8 cellular contexts compared by ENCODE assay signal in genomic region chr2:191677646-191678436, GRCh38. TPM values are rescaled to one million over a fixed set of nuclear protein-coding genes. Genes with fewer than 3 reads are reported as not detected.
DNase-seq lines count a peak whose midpoint lies in the region; ATAC-seq, FAIRE-seq and TF ChIP-seq lines count a peak whose summit lies in the region.

TSS of gene NABP1 (plus strand) at chr2:191678136. CDS start at chr2:191678615, 479 bp downstream.

- 0% methylated on average over 9 to 66 of the region's 66 CpGs for WGBS in endodermal cell (ENCODE audit: insufficient coverage in 1 of 2, insufficient read length in 1 of 2), 2 experiments
- 0 to 1% methylated on average over 22 to 41 of the region's 66 CpGs for WGBS in mesodermal cell (ENCODE audit: insufficient coverage in 2 of 2), 2 experiments

- peaks cover 6% of the 10 kb centered on the region; the same call in 1 of the 2 replicates for H3K79me2 ChIP-seq in OCI-LY1 (ENCODE audit: insufficient read depth, low read length)

- H4K20me1 ChIP-seq in OCI-LY1 (ENCODE audit: insufficient read depth, low read length) = no peaks in the 10 kb centered on the region

- no peak for TF ChIP-seq CTCF in D721Med (IDR thresholded peaks at IDR 0.05; ENCODE audit: insufficient read depth, missing control alignments)
- no peak for TF ChIP-seq CTCF in OCI-LY1 (IDR thresholded peaks at IDR 0.05; ENCODE audit: low read length)
- TF ChIP-seq CTCF in endodermal cell (conservative IDR thresholded peaks at IDR 0.05) = no peak

- H3K27me3 ChIP-seq in OCI-LY1 (ENCODE audit: insufficient read depth, low read length) (no peaks in the 10 kb centered on the region), endodermal cell (ENCODE audit: control insufficient read depth, insufficient read depth, low read length, poor library complexity, severe bottlenecking) (peaks cover 10% of the 10 kb centered on the region)

- peak within 1 kb of the TSS; percentile 96 for H3K4me2 ChIP-seq in OCI-LY1 (ENCODE audit: low read length)

- FAIRE-seq in D721Med (lab: Jason Lieb, UNC) = no peak

- H3K27ac ChIP-seq in OCI-LY1 (ENCODE audit: low read depth, low read length, poor library complexity, severe bottlenecking) = peak within 1 kb of the TSS; percentile 75
- H3K27ac ChIP-seq in endodermal cell (ENCODE audit: low read depth, low read length) = peak within 1 kb of the TSS; percentile 86
- peak within 1 kb of the TSS; percentile 99 for H3K27ac ChIP-seq in mesodermal cell (ENCODE audit: low read depth, low read length, severe bottlenecking)

- no peaks in the 10 kb centered on the region for H3F3A ChIP-seq in OCI-LY1 (ENCODE audit: insufficient read depth, low read length)

- no peaks in the 10 kb centered on the region for H3K9me3 ChIP-seq in OCI-LY1 (ENCODE audit: low read length)
- H3K9me3 ChIP-seq in endodermal cell (ENCODE audit: control insufficient read depth, low read length) = no peaks in the 10 kb centered on the region
- no peaks in the 10 kb centered on the region for H3K9me3 ChIP-seq in mesodermal cell (ENCODE audit: control insufficient read depth, low read length)

- no peaks in the 10 kb centered on the region for H3K9me2 ChIP-seq in OCI-LY1 (ENCODE audit: low read depth, low read length)

- peaks cover 5% of the 10 kb centered on the region for H3K36me3 Mint-ChIP-seq in endodermal cell (ENCODE audit: low read depth)

- H2AFZ ChIP-seq in OCI-LY1 (ENCODE audit: low read length) = no peak within 1 kb of the TSS

- H3K36me3 ChIP-seq in OCI-LY1 (ENCODE audit: insufficient read depth, low read length) (peaks cover 21% of the 10 kb centered on the region), endodermal cell (ENCODE audit: control insufficient read depth, insufficient read depth, low read length) (peaks cover under 1% of the 10 kb centered on the region), mesodermal cell (ENCODE audit: control insufficient read depth, insufficient read depth, low read length) (peaks cover 13% of the 10 kb centered on the region)

- H3K4me3 ChIP-seq in OCI-LY1 (ENCODE audit: low read depth, low read length, poor library complexity, severe bottlenecking) = peak within 1 kb of the TSS; percentile 89
- H3K4me3 ChIP-seq in endodermal cell (ENCODE audit: low read length) = peak within 1 kb of the TSS; percentile 95
- peak within 1 kb of the TSS; percentile 83 for H3K4me3 ChIP-seq in mesodermal cell (ENCODE audit: extremely low read depth, insufficient read depth, low read length, poor library complexity, severe bottlenecking)

- H3K9me3 Mint-ChIP-seq in endodermal cell = no peaks in the 10 kb centered on the region

- peak within 1 kb of the TSS; percentile 72 for H3K4me3 Mint-ChIP-seq in endodermal cell

- H3K4me1 ChIP-seq in OCI-LY1 (ENCODE audit: insufficient read depth, low read length, severe bottlenecking) (peaks cover 53% of the 10 kb centered on the region), endodermal cell (ENCODE audit: control insufficient read depth, insufficient read depth, low read length) (no peaks in the 10 kb centered on the region), mesodermal cell (ENCODE audit: control insufficient read depth, insufficient read depth, low read length, poor library complexity, severe bottlenecking) (peaks cover 19% of the 10 kb centered on the region)

- peak within 1 kb of the TSS; percentile 94 for H3K27ac Mint-ChIP-seq in endodermal cell

- peaks cover 18% of the 10 kb centered on the region for H3K27me3 Mint-ChIP-seq in endodermal cell (ENCODE audit: insufficient read depth)

- DNase-seq in D721Med (ENCODE audit: insufficient read length, low spot score) (peak; percentile 70), HuH-7 (ENCODE audit: low spot score) (peak; percentile 79), endodermal cell (peak; percentile 98)
- peak; percentile 94 for DNase-seq in activated CD8-positive, alpha-beta memory T cell treated with anti-CD3 and anti-CD28 coated beads, Interleukin-2, amount 50 U/mL, for 24 hours (ENCODE audit: extremely low read depth)
- peak; percentile 93 for DNase-seq in stimulated activated CD8-positive, alpha-beta memory T cell treated with anti-CD3 and anti-CD28 coated beads, Interleukin-15, amount 100 ng/mL, for 24 hours (ENCODE audit: low read depth)

- peak within 1 kb of the TSS; percentile 93 for H3K9ac ChIP-seq in OCI-LY1 (ENCODE audit: low read length)
- H3K9ac ChIP-seq in endodermal cell (ENCODE audit: extremely low read depth, low read length, poor library complexity, severe bottlenecking) = peak within 1 kb of the TSS; percentile 77

- H3K4me1 Mint-ChIP-seq in endodermal cell = peaks cover 16% of the 10 kb centered on the region

- ATAC-seq in GM21515 (IDR thresholded peaks at IDR 0.05; ENCODE audit: unreplicated experiment) = peak; percentile 67

RNA-seq across cellular contexts. Expression of gene NABP1, which starts in this region (rescaled TPM):
- total RNA-seq in endodermal cell = 1 to 10 TPM; 5.8 to 8.7 TPM
- 2.7 TPM for polyA plus RNA-seq in endodermal cell (2013, experiment 1 of 2)
- 1.7 TPM for polyA plus RNA-seq in endodermal cell (2013, experiment 2 of 2)
- polyA plus RNA-seq in mesodermal cell (2013, experiment 1 of 2) = 11.9 TPM
- polyA plus RNA-seq in mesodermal cell (2013, experiment 2 of 2) = 11.7 TPM

Comparison
In these comparisons a context has a peak if more than half of its experiments do, and no peak if none do; other contexts are left out.
1. Peak in every context shown above with its lines: DNase-seq, ATAC-seq, H3K4me3 ChIP-seq and H3K27ac ChIP-seq.